Comparison of ENCODE assay signal across 12 cellular contexts in genomic region chr1:234844479-234845031, GRCh38.
DNase-seq lines count a peak whose midpoint lies in the region; ATAC-seq, FAIRE-seq and TF ChIP-seq lines count a peak whose summit lies in the region.
"Had no signal": no experiment of that assay in that cellular context is flagged by ENCODE, and none has a peak within 500 bp of the region (broad histone marks: within the 10 kb centered on the region; RNA-seq: fewer than 3 reads in every experiment).

No MANE protein-coding gene starts in this region.

- no peaks in the 10 kb centered on the region for H3K36me3 ChIP-seq in MM.1S (replicated peaks; ENCODE audit: insufficient read depth, low read length)
- no peaks in the 10 kb centered on the region for H3K36me3 ChIP-seq in GM12878 (ENCODE audit: control insufficient read depth in 2 of 2, insufficient read depth in 2 of 2, low read length in 1 of 2)

- peak; percentile 64 for FAIRE-seq in GM12878 (lab: Jason Lieb, UNC)
- FAIRE-seq: A204.1, RCC 7860 had no signal

- H3K4me2 ChIP-seq in MM.1S (ENCODE audit: low read depth, low read length), result peak overlapping the region; percentile 23; the same call in 1 of the 2 replicates
- H3K4me2 ChIP-seq in GM12878 (ENCODE audit: control insufficient read depth, insufficient read depth), result peak overlapping the region; percentile 92

- no peak for TF ChIP-seq EP300 in GM12878 (IDR thresholded peaks at IDR 0.05; ENCODE audit: borderline replicate concordance in 1 of 2, control insufficient read depth in 1 of 2, low read depth in 2 of 2, low read length in 2 of 2)

- no TSS peak for BruUV-seq in GM12878 (replicated peaks; lab: Mats Ljungman, UMichigan)

- RAD21 ChIA-PET in GM12878 (lab: Charles Lee; ENCODE audit: unreplicated experiment), result interaction anchor here (1.0 to 10.5 kb wide), 21 partner anchors 32 to 247 kb away, joined by 3 to 155 read pairs (median 10); partner anchors contain the start of gene IRF2BP2

- CTCF ChIA-PET in GM12878 (lab: Yijun Ruan, JAX), result interaction anchor here (0.9 to 2.2 kb wide), 12 partner anchors 10 to 247 kb away, joined by 3 to 8 read pairs (median 3); no protein-coding TSS in a partner anchor

- SMC1A ChIA-PET in GM12878 (lab: Charles Lee; ENCODE audit: uncharacterized antibody, unreplicated experiment), result interaction anchor here (0.6 to 14.0 kb wide), 38 partner anchors 8 to 357 kb away, joined by 3 to 143 read pairs (median 6); no protein-coding TSS in a partner anchor

- TF ChIP-seq RAD21 in GM12878 (IDR thresholded peaks at IDR 0.05; ENCODE audit: insufficient read depth, low read depth, low read length), result no peak

- no peaks in the 10 kb centered on the region for H4K20me1 ChIP-seq in MM.1S (ENCODE audit: insufficient read depth, low read length)
- no peaks in the 10 kb centered on the region for H4K20me1 ChIP-seq in GM12878 (ENCODE audit: control insufficient read depth, insufficient read depth)

- H2AFZ ChIP-seq in MM.1S (ENCODE audit: low read length), result no peak overlapping the region
- H2AFZ ChIP-seq in GM12878 (ENCODE audit: control insufficient read depth, low read depth, low read length), result peak overlapping the region; percentile 51

- H3K79me2 ChIP-seq in MM.1S (ENCODE audit: low read length) (no peaks in the 10 kb centered on the region), GM12878 (ENCODE audit: control insufficient read depth, insufficient read depth, low read length) (no peaks in the 10 kb centered on the region)

- no peaks in the 10 kb centered on the region for H3K27me3 ChIP-seq in MM.1S (replicated peaks; ENCODE audit: insufficient read depth, low read length)
- H3K27me3 ChIP-seq in GM12878 (replicated peaks in 1 of 2; ENCODE audit: control insufficient read depth in 2 of 2, insufficient read depth in 2 of 2, low read length in 1 of 2), result no peaks in the 10 kb centered on the region

- H3K9ac ChIP-seq in MM.1S (ENCODE audit: low read length) (peak overlapping the region; percentile 13), GM12878 (ENCODE audit: control insufficient read depth, insufficient read depth, low read length) (peak overlapping the region; percentile 77)

- H3K4me3 ChIP-seq in MM.1S (ENCODE audit: low read length) (no peak overlapping the region), GM12878 (peak overlapping the region; percentile 20; the same call in 1 of the 2 replicates)

- H3F3A ChIP-seq in MM.1S (ENCODE audit: insufficient read depth, low read length), result peaks cover 18% of the 10 kb centered on the region

- 10% methylated on average over 7 of the region's 7 CpGs for WGBS in GM12878 (ENCODE audit: insufficient coverage, insufficient replicate concordance, low lambda C conversion rate, missing lambda C conversion rate)

- in situ Hi-C loops in GM12878 (cut with MboI), result loop anchor here (5.0 to 25.0 kb wide), 5 partner anchors 107 to 342 kb away; partner anchors contain the start of gene IRF2BP2

- ATAC-seq in GM12878 (peak; percentile 12), HG02938 (IDR thresholded peaks at IDR 0.05; ENCODE audit: unreplicated experiment) (no peak)
- ATAC-seq: HCT116 had no signal

- H3K9me2 ChIP-seq in MM.1S (replicated peaks; ENCODE audit: insufficient read depth, low read length), result no peaks in the 10 kb centered on the region

- POLR2A ChIA-PET in GM12878 (lab: Charles Lee), result interaction anchor here (0.6 to 2.9 kb wide), 16 partner anchors 13 to 322 kb away, joined by 3 to 11 read pairs (median 4); no protein-coding TSS in a partner anchor

- DNase-seq in SKM-1 treated with dmso at 0.1 percent for 144 hours (lab: John Stamatoyannopoulos, UW; ENCODE audit: unreplicated experiment), result peak; percentile 23
- DNase-seq in SKM-1 (lab: John Stamatoyannopoulos, UW; ENCODE audit: unreplicated experiment), result no peak
- DNase-seq in MM.1S, result peak; percentile 61
- no peak for DNase-seq in GM12878 (ENCODE audit: low read depth, low spot score)
- DNase-seq in pulmonary artery endothelial cell (ENCODE audit: low read depth, low spot score), result peak; percentile 87
- no peak for DNase-seq in NCI-H1694 treated with DMSO at 0.1 percent for 48 hours (lab: John Stamatoyannopoulos, UW)
- DNase-seq in epidermal melanocyte (ENCODE audit: insufficient read length, low spot score), result no peak
- DNase-seq: erythroblast had no signal

- H3K4me1 ChIP-seq in MM.1S (ENCODE audit: low read length), result peaks cover 22% of the 10 kb centered on the region
- H3K4me1 ChIP-seq in GM12878 (ENCODE audit: control insufficient read depth, insufficient read depth, low read length), result peaks cover 61% of the 10 kb centered on the region

- TF ChIP-seq POLR2A in GM12878 (IDR thresholded peaks at IDR 0.05; ENCODE audit: low read depth, low read length), result no peak

- intact Hi-C loops in GM12878 (cut with micrococcal nuclease; ENCODE audit: unreplicated experiment), result no loop called here

- H3K9me3 ChIP-seq in MM.1S (replicated peaks; ENCODE audit: insufficient read depth, low read length) (no peaks in the 10 kb centered on the region), GM12878 (replicated peaks; ENCODE audit: control insufficient read depth, insufficient read depth, low read length) (no peaks in the 10 kb centered on the region)

- TF ChIP-seq CTCF in MM.1S (IDR thresholded peaks at IDR 0.05; ENCODE audit: low read length) (no peak), GM12878 (IDR thresholded peaks at IDR 0.05 in 2 of 3, conservative IDR thresholded peaks at IDR 0.05 in 1 of 3; ENCODE audit: control insufficient read depth in 2 of 3, extremely low read depth in 1 of 3, insufficient read depth in 1 of 3, low read depth in 3 of 3, low read length in 3 of 3) (no peak)

- H3K27ac ChIP-seq in MM.1S (ENCODE audit: low read length) (peak overlapping the region; percentile 45; the same call in 1 of the 2 replicates), GM12878 (ENCODE audit: control insufficient read depth, insufficient read depth) (peak overlapping the region; percentile 97)

TF ChIP-seq in GM12878, 131 proteins besides CTCF, POLR2A, EP300 and RAD21 (continues in another document):
- no peak for TF ChIP-seq BMI1 (IDR thresholded peaks at IDR 0.05; ENCODE audit: borderline replicate concordance)
- TF ChIP-seq ZBTB40 (IDR thresholded peaks at IDR 0.05; ENCODE audit: borderline replicate concordance), result no peak
- no peak for TF ChIP-seq CUX1 (IDR thresholded peaks at IDR 0.05; ENCODE audit: insufficient replicate concordance, low read depth, low read length)

Comparison
In these comparisons a context has a peak if more than half of its experiments do, and no peak if none do; other contexts are left out.
1. DNase-seq: peak in SKM-1 treated with dmso at 0.1 percent for 144 hours (single experiment), MM.1S (single experiment) and pulmonary artery endothelial cell (single experiment); none in SKM-1 (single experiment), GM12878 (single experiment), NCI-H1694 treated with DMSO at 0.1 percent for 48 hours (single experiment) and epidermal melanocyte (single experiment).